ENCODE assay signal across 16 cellular contexts in the genomic region with DNA sequence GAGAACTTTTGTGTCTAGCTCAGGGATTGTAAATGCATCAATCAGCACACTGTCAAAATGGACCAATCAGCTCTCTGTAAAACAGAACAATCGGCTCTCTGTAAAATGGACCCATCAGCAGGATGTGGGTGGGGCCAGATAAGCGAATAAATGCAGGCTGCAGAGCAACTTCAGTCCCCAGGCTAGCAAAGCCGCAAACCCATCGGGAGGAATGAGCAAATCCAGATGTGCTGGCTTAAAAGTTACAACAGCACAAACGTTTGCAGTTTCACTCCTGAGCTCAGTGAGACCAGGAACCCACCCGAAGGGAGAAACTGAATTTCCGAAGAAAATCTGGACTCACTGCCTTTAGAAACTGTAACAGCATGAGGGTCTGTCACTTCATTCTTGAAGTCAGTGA.
DNase-seq lines count a peak whose midpoint lies in the region; ATAC-seq and TF ChIP-seq lines count a peak whose summit lies in the region.
"Had no signal": no experiment of that assay in that cellular context is flagged by ENCODE, and none has a peak within 500 bp of the region (broad histone marks: within the 10 kb centered on the region; RNA-seq: fewer than 3 reads in every experiment).

No MANE protein-coding gene starts in this region.

- H3K9me3 ChIP-seq in adipocyte (ENCODE audit: control insufficient read depth, low read length): no peaks in the 10 kb centered on the region

- ATAC-seq in HG03432 (IDR thresholded peaks at IDR 0.05; ENCODE audit: unreplicated experiment) (no peak), HG03565 (IDR thresholded peaks at IDR 0.05; ENCODE audit: unreplicated experiment) (no peak)
- ATAC-seq: GM23338 had no signal

- H3K27me3 ChIP-seq in adipocyte (replicated peaks; ENCODE audit: control insufficient read depth, insufficient read depth, low read length): no peaks in the 10 kb centered on the region

- H3K36me3 ChIP-seq in adipocyte (ENCODE audit: control insufficient read depth, insufficient read depth, low read length, severe bottlenecking): no peaks in the 10 kb centered on the region

- no peak overlapping the region for H3K4me3 ChIP-seq in adipocyte (ENCODE audit: low read length)
- no peak overlapping the region for H3K4me3 ChIP-seq in fibroblast of mammary gland (ENCODE audit: control insufficient read depth, low read depth, low read length)
- H3K4me3 ChIP-seq: GM23338 had no signal

- no peak for TF ChIP-seq CTCF in fibroblast of mammary gland (conservative IDR thresholded peaks at IDR 0.05; ENCODE audit: control insufficient read depth, insufficient read depth, low read depth, low read length)

- DNase-seq in GM03348 (ENCODE audit: low spot score) (peak; percentile 7), adipocyte (ENCODE audit: low read depth) (peak; percentile 50), fibroblast of mammary gland (ENCODE audit: low read depth) (peak; percentile 25), globus pallidus (ENCODE audit: low spot score) (no peak), NK-92 (lab: John Stamatoyannopoulos, UW; ENCODE audit: unreplicated experiment) (no peak)
- DNase-seq: AML-193; CD4-positive, alpha-beta T cell; DMS53; DND-41; EL; HCEC 1CT; HFFc6 had no signal

- H3K4me1 ChIP-seq in adipocyte (ENCODE audit: control insufficient read depth, insufficient read depth, low read length): no peaks in the 10 kb centered on the region

- H3K9ac ChIP-seq in adipocyte (ENCODE audit: low read length): no peak overlapping the region
- H3K9ac ChIP-seq: KMS-11 had no signal

Comparison
In these comparisons a context has a peak if more than half of its experiments do, and no peak if none do; other contexts are left out.
1. DNase-seq: peak in GM03348 (single experiment), adipocyte (single experiment) and fibroblast of mammary gland (single experiment); none in globus pallidus (single experiment) and NK-92 (single experiment).